8 cellular contexts compared by ENCODE assay signal in the genomic region with DNA sequence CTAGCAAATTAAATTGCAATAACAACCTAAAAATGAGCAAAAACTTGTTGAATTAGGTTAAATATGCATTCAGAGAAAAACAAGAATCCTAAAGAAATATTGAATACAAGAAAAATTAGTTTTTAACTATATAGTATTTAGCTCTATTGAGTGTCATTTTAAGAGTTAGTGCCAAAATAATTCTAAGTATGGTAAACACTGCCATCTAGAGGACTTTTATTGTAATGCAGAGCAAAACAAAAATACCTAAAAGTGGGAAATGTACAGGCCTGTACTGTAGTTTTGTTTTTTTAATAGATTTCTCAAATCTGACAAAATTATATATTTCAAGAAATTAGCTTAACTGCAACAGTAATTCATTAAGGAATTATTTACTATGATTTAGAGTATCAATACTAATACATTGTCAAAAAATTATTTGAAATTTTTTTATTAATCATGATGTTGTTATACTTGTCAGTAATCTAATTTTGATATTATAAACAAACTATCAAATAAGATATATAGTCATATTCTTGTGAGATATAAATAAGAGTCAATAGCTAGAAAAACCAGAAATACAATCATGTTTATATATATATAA. TPM values are rescaled to one million over a fixed set of nuclear protein-coding genes. Genes with fewer than 3 reads are reported as not detected.
A peak's percentile ranks its signal among the peaks of the same experiment; 100 is the strongest.
DNase-seq lines count a peak whose midpoint lies in the region; ATAC-seq, FAIRE-seq and TF ChIP-seq lines count a peak whose summit lies in the region.

No MANE protein-coding gene starts in this region.

- H2AFZ ChIP-seq in smooth muscle cell (ENCODE audit: low read depth): no peak overlapping the region

- no peak overlapping the region for H3K9ac ChIP-seq in smooth muscle cell (ENCODE audit: low read depth)

- H3K27me3 ChIP-seq in smooth muscle cell (ENCODE audit: low read depth): no peaks in the 10 kb centered on the region

- no peak overlapping the region for H3K27ac ChIP-seq in smooth muscle cell (ENCODE audit: low read depth)

- FAIRE-seq in RCC 7860 (lab: Jason Lieb, UNC): peak; percentile 87

- no peaks in the 10 kb centered on the region for H4K20me1 ChIP-seq in smooth muscle cell (ENCODE audit: low read depth)

- H3K4me3 ChIP-seq in fibroblast of mammary gland (ENCODE audit: control insufficient read depth, low read depth, low read length): no peak overlapping the region
- H3K4me3 ChIP-seq in smooth muscle cell: no peak overlapping the region

- H3K4me2 ChIP-seq in smooth muscle cell: no peak overlapping the region

- no peaks in the 10 kb centered on the region for H3K79me2 ChIP-seq in smooth muscle cell (ENCODE audit: low read depth)

- DNase-seq in AG08396 (ENCODE audit: low spot score): peak; percentile 9
- peak; percentile 16 for DNase-seq in RCC 7860 (ENCODE audit: low spot score)
- DNase-seq in fibroblast of mammary gland (ENCODE audit: low read depth): peak; percentile 48
- no peak for DNase-seq in smooth muscle cell (lab: John Stamatoyannopoulos, UW; ENCODE audit: unreplicated experiment)
- DNase-seq in NCI-H2107 (lab: John Stamatoyannopoulos, UW): no peak
- no peak for DNase-seq in NCI-H2029 treated with DMSO at 0.1 percent for 48 hours (lab: John Stamatoyannopoulos, UW)

- H3F3A ChIP-seq in smooth muscle cell (ENCODE audit: low read depth): no peaks in the 10 kb centered on the region

- H3K4me1 ChIP-seq in smooth muscle cell (ENCODE audit: low read depth): no peaks in the 10 kb centered on the region

- ATAC-seq in GM18520 (IDR thresholded peaks at IDR 0.05; ENCODE audit: unreplicated experiment) (peak; percentile 72), HG03354 (IDR thresholded peaks at IDR 0.05; ENCODE audit: poor library complexity, severe bottlenecking, unreplicated experiment) (peak; percentile 77)

- TF ChIP-seq CTCF in fibroblast of mammary gland (conservative IDR thresholded peaks at IDR 0.05; ENCODE audit: control insufficient read depth, insufficient read depth, low read depth, low read length) (peak; percentile 61), smooth muscle cell (IDR thresholded peaks at IDR 0.05; ENCODE audit: borderline replicate concordance, insufficient read depth, poor library complexity, severe bottlenecking) (peak; percentile 92)

- H3K36me3 ChIP-seq in smooth muscle cell (ENCODE audit: low read depth): no peaks in the 10 kb centered on the region

- H3K9me3 ChIP-seq in smooth muscle cell (replicated peaks; ENCODE audit: low read depth): no peaks in the 10 kb centered on the region

RNA-seq across cellular contexts. Expression of gene PCDH9, which starts 8.2 kb away (rescaled TPM):
- total RNA-seq in smooth muscle cell: 1.2 and 1.9 TPM in 2 replicates
- 0.38 and 0.65 TPM in 2 replicates for polyA plus RNA-seq in smooth muscle cell

Comparison
In these comparisons a context has a peak if more than half of its experiments do, and no peak if none do; other contexts are left out.
1. DNase-seq: peak in AG08396 (single experiment), RCC 7860 (single experiment) and fibroblast of mammary gland (single experiment); none in smooth muscle cell (single experiment), NCI-H2107 (single experiment) and NCI-H2029 treated with DMSO at 0.1 percent for 48 hours (single experiment).